In genomic region chr1:22808846-22809501, GRCh38 we compare ENCODE assay signal across 8 cellular contexts.
DNase-seq lines count a peak whose midpoint lies in the region; ATAC-seq and TF ChIP-seq lines count a peak whose summit lies in the region.

No MANE protein-coding gene starts in this region.

- intact Hi-C loops in ascending aorta (cut with DNase I): no loop called here

- no peaks in the 10 kb centered on the region for H3K9me3 ChIP-seq in H9 (ENCODE audit: control insufficient read depth, low read depth, low read length)
- no peaks in the 10 kb centered on the region for H3K9me3 ChIP-seq in ascending aorta
- no peaks in the 10 kb centered on the region for H3K9me3 ChIP-seq in right atrium auricular region

- H3K4me3 Mint-ChIP-seq in H9: no peak overlapping the region; a peak in 1 of 5 replicates
- H3K4me3 Mint-ChIP-seq in activated T-cell treated with anti-CD3 and anti-CD28 coated beads, Interleukin-2, amount 50 U/mL, for 4 hours: no peak overlapping the region

- H3K79me1 ChIP-seq in H9 (ENCODE audit: insufficient read depth, low read depth, low read length, poor library complexity, severe bottlenecking): no peaks in the 10 kb centered on the region

- no peaks in the 10 kb centered on the region for H3K27me3 ChIP-seq in H9 (ENCODE audit: insufficient read depth, low read length)
- no peaks in the 10 kb centered on the region for H3K27me3 ChIP-seq in ascending aorta
- H3K27me3 ChIP-seq in right atrium auricular region: no peaks in the 10 kb centered on the region

- H3K23me2 ChIP-seq in H9 (ENCODE audit: insufficient read length, low read depth, low read length, poor library complexity, severe bottlenecking): no peaks in the 10 kb centered on the region

- no peak overlapping the region for H3K9ac ChIP-seq in H9 (ENCODE audit: extremely low read depth, insufficient read length, low read length)

- H3K27ac ChIP-seq in H9 (ENCODE audit: insufficient read length, low read depth, low read length) (no peak overlapping the region), ascending aorta (peak overlapping the region; percentile 73 to 77), right atrium auricular region (peak overlapping the region; percentile 21 to 23), skin epidermis (peak overlapping the region in 12 of 21 experiments; percentile 5 to 60 (median 34))

- H4K20me1 ChIP-seq in H9 (ENCODE audit: control insufficient read depth, insufficient read depth, insufficient read length): no peaks in the 10 kb centered on the region

- no peak overlapping the region for H2BK15ac ChIP-seq in H9 (ENCODE audit: low read depth, low read length)

- WGBS in H9 (ENCODE audit: extremely low coverage, insufficient read length, low lambda C conversion rate): no CpG with 5 or more reads among the region's 12 CpGs

- ATAC-seq in GM19463 (IDR thresholded peaks at IDR 0.05; ENCODE audit: unreplicated experiment): no peak
- no peak for ATAC-seq in activated T-cell treated with anti-CD3 and anti-CD28 coated beads, Interleukin-2, amount 50 U/mL, for 4 hours

- H2AFZ ChIP-seq in H9 (ENCODE audit: low read length): no peak overlapping the region

- no peak overlapping the region for H3T11ph ChIP-seq in H9 (ENCODE audit: low read length)

- no peaks in the 10 kb centered on the region for H3K79me2 ChIP-seq in H9 (ENCODE audit: insufficient read depth, low read length)

- no peak overlapping the region for H2BK5ac ChIP-seq in H9 (ENCODE audit: insufficient read length, low read length)

- no peak overlapping the region for H3K14ac ChIP-seq in H9 (ENCODE audit: insufficient read depth, low read length)

- H2BK20ac ChIP-seq in H9 (ENCODE audit: low read depth, low read length, poor library complexity, severe bottlenecking): no peak overlapping the region

- no peak overlapping the region for H3K4me2 ChIP-seq in H9 (ENCODE audit: insufficient read depth, insufficient read length, low read length)

- H3K9me3 Mint-ChIP-seq in H9: no peaks in the 10 kb centered on the region; a peak in 1 of 5 replicates
- H3K9me3 Mint-ChIP-seq in activated T-cell treated with anti-CD3 and anti-CD28 coated beads, Interleukin-2, amount 50 U/mL, for 4 hours: no peaks in the 10 kb centered on the region

- DNase-seq in H9 (no peak), ascending aorta (ENCODE audit: low spot score in 2 of 2) (peak in 1 of 2 donors; percentile 77), right atrium auricular region (ENCODE audit: low spot score) (peak; percentile 81), T-helper 9 cell (no peak)
- DNase-seq in stimulated activated naive CD4-positive, alpha-beta T cell (lab: John Stamatoyannopoulos, UW): no peak
- no peak for DNase-seq in activated T-cell treated with anti-CD3 and anti-CD28 coated beads, Interleukin-2, amount 50 U/mL, for 4 hours

- H3K4me3 ChIP-seq in ascending aorta: no peak overlapping the region
- no peak overlapping the region for H3K4me3 ChIP-seq in right atrium auricular region
- H3K4me3 ChIP-seq in skin epidermis: no peak overlapping the region

- no peak overlapping the region for H4K5ac ChIP-seq in H9 (ENCODE audit: insufficient read length, low read depth, low read length)

- no peaks in the 10 kb centered on the region for H3K36me3 Mint-ChIP-seq in H9 (ENCODE audit: insufficient read depth in 1 of 3, low read depth in 3 of 3)
- no peaks in the 10 kb centered on the region for H3K36me3 Mint-ChIP-seq in activated T-cell treated with anti-CD3 and anti-CD28 coated beads, Interleukin-2, amount 50 U/mL, for 4 hours (ENCODE audit: insufficient read depth)

- no peaks in the 10 kb centered on the region for H3K36me3 ChIP-seq in ascending aorta
- no peaks in the 10 kb centered on the region for H3K36me3 ChIP-seq in right atrium auricular region

- no peak overlapping the region for H2BK12ac ChIP-seq in H9 (ENCODE audit: insufficient read length, low read depth, low read length)

- H2AK5ac ChIP-seq in H9 (ENCODE audit: insufficient read length, low read length): no peak overlapping the region

- H4K91ac ChIP-seq in H9 (ENCODE audit: insufficient read length, low read depth, low read length): no peak overlapping the region

- H3K4me1 Mint-ChIP-seq in H9: peaks cover 27 to 36% of the 10 kb centered on the region in 2 experiments
- no peaks in the 10 kb centered on the region for H3K4me1 Mint-ChIP-seq in activated T-cell treated with anti-CD3 and anti-CD28 coated beads, Interleukin-2, amount 50 U/mL, for 4 hours (ENCODE audit: low read depth)

- no peak for TF ChIP-seq CTCF in H9 (conservative IDR thresholded peaks at IDR 0.05)
- TF ChIP-seq CTCF in ascending aorta (IDR thresholded peaks at IDR 0.05): no peak
- TF ChIP-seq CTCF in right atrium auricular region (IDR thresholded peaks at IDR 0.05): no peak

- no peak overlapping the region for H3K4ac ChIP-seq in H9 (ENCODE audit: low read depth, low read length)

- H3K27me3 Mint-ChIP-seq in H9 (ENCODE audit: low read depth): no peaks in the 10 kb centered on the region
- peaks cover 6% of the 10 kb centered on the region for H3K27me3 Mint-ChIP-seq in activated T-cell treated with anti-CD3 and anti-CD28 coated beads, Interleukin-2, amount 50 U/mL, for 4 hours (ENCODE audit: low read depth)

- peak overlapping the region in 2 of 3 experiments; percentile 44 to 53; a peak in 3 of 7 replicates for H3K27ac Mint-ChIP-seq in H9

- H4K8ac ChIP-seq in H9 (replicated peaks; ENCODE audit: insufficient read length, low read depth, low read length): no peak overlapping the region

- no peak overlapping the region for H3K56ac ChIP-seq in H9 (ENCODE audit: insufficient read length, low read depth, low read length)

- H3K18ac ChIP-seq in H9 (ENCODE audit: insufficient read length, low read depth, low read length): no peak overlapping the region

- no peak overlapping the region for H3K23ac ChIP-seq in H9 (ENCODE audit: insufficient read length, low read depth, low read length)

- H2BK120ac ChIP-seq in H9 (ENCODE audit: low read depth, low read length, poor library complexity, severe bottlenecking): no peak overlapping the region

- H3K4me1 ChIP-seq in H9 (ENCODE audit: insufficient read depth, low read length) (peaks cover 4% of the 10 kb centered on the region; the same call in 1 of the 2 replicates), ascending aorta (peaks cover 3 to 14% of the 10 kb centered on the region in 2 donors), right atrium auricular region (peaks cover 0 to 9% of the 10 kb centered on the region in 2 donors)
